ENCODE assay signal across 9 cellular contexts in genomic region chr20:50957276-50957675, GRCh38. TPM values are rescaled to one million over a fixed set of nuclear protein-coding genes. Genes with fewer than 3 reads are reported as not detected.
A peak's percentile ranks its signal among the peaks of the same experiment; 100 is the strongest.
DNase-seq lines count a peak whose midpoint lies in the region; ATAC-seq, FAIRE-seq and TF ChIP-seq lines count a peak whose summit lies in the region.
"Had no signal": no experiment of that assay in that cellular context is flagged by ENCODE, and none has a peak within 500 bp of the region (broad histone marks: within the 10 kb centered on the region; RNA-seq: fewer than 3 reads in every experiment).

No MANE protein-coding gene starts in this region.

- H3K4me1 Mint-ChIP-seq in activated CD4-positive, alpha-beta T cell treated with anti-CD3 and anti-CD28 coated beads, Interleukin-2, amount 10 ng/mL, durations not matched to agents 7 days and 5 days, result peaks cover 52% of the 10 kb centered on the region
- peaks cover 67% of the 10 kb centered on the region for H3K4me1 Mint-ChIP-seq in activated naive CD8-positive, alpha-beta T cell treated with anti-CD3 and anti-CD28 coated beads, Interleukin-2, amount 50 U/mL, for 24 hours

- H3K27me3 Mint-ChIP-seq in activated CD4-positive, alpha-beta T cell treated with anti-CD3 and anti-CD28 coated beads, Interleukin-2, amount 10 ng/mL, durations not matched to agents 7 days and 5 days, result no peaks in the 10 kb centered on the region
- no peaks in the 10 kb centered on the region for H3K27me3 Mint-ChIP-seq in activated naive CD8-positive, alpha-beta T cell treated with anti-CD3 and anti-CD28 coated beads, Interleukin-2, amount 50 U/mL, for 24 hours

- peak overlapping the region; percentile 88 to 98 for H3K9ac ChIP-seq in kidney (ENCODE audit: low read length in 2 of 2)

- no peak for TF ChIP-seq CTCF in kidney (IDR thresholded peaks at IDR 0.05; ENCODE audit: borderline replicate concordance, extremely low read depth, insufficient read depth)
- no peak for TF ChIP-seq CTCF in tibial nerve (IDR thresholded peaks at IDR 0.05)

- H3K36me3 ChIP-seq in kidney (ENCODE audit: control insufficient read depth in 1 of 2, insufficient read depth in 2 of 2, low read length in 2 of 2) (peaks cover 10 to 15% of the 10 kb centered on the region in 2 donors), tibial nerve (peaks cover 0 to 35% (median 0%) of the 10 kb centered on the region in 3 donors)

- no peaks in the 10 kb centered on the region for H3K27me3 ChIP-seq in tibial nerve

- no peaks in the 10 kb centered on the region for H3K9me3 Mint-ChIP-seq in activated CD4-positive, alpha-beta T cell treated with anti-CD3 and anti-CD28 coated beads, Interleukin-2, amount 10 ng/mL, durations not matched to agents 7 days and 5 days
- H3K9me3 Mint-ChIP-seq in activated naive CD8-positive, alpha-beta T cell treated with anti-CD3 and anti-CD28 coated beads, Interleukin-2, amount 50 U/mL, for 24 hours, result no peaks in the 10 kb centered on the region

- no peak for FAIRE-seq in kidney (lab: Jason Lieb, UNC)
- FAIRE-seq: G401.6 had no signal

- H3K27ac Mint-ChIP-seq in activated CD4-positive, alpha-beta T cell treated with anti-CD3 and anti-CD28 coated beads, Interleukin-2, amount 10 ng/mL, durations not matched to agents 7 days and 5 days, result peak overlapping the region; percentile 96
- peak overlapping the region; percentile 100 for H3K27ac Mint-ChIP-seq in activated naive CD8-positive, alpha-beta T cell treated with anti-CD3 and anti-CD28 coated beads, Interleukin-2, amount 50 U/mL, for 24 hours

- POLR2A ChIA-PET in activated CD4-positive, alpha-beta T cell treated with anti-CD3 and anti-CD28 coated beads, Interleukin-2, amount 10 ng/mL, durations not matched to agents 7 days and 5 days (lab: Charles Lee), result interaction anchor here (0.9 kb wide), 1 partner anchor 26 kb away, joined by 3 read pairs; the partner anchor contains the start of gene ADNP

- H3K9me3 ChIP-seq in kidney (ENCODE audit: control insufficient read depth in 1 of 2, low read length in 2 of 2), result no peaks in the 10 kb centered on the region
- H3K9me3 ChIP-seq in tibial nerve, result no peaks in the 10 kb centered on the region

- no peak for DNase-seq in activated CD4-positive, alpha-beta T cell treated with anti-CD3 and anti-CD28 coated beads, Interleukin-2, amount 10 ng/mL, durations not matched to agents 7 days and 5 days
- no peak for DNase-seq in activated CD4-positive, alpha-beta T cell treated with anti-CD3 and anti-CD28 coated beads for 1 hour
- DNase-seq in activated naive CD8-positive, alpha-beta T cell treated with anti-CD3 and anti-CD28 coated beads, Interleukin-2, amount 50 U/mL, for 24 hours, result no peak
- DNase-seq in kidney (no peak), tibial nerve (ENCODE audit: low spot score in 2 of 2) (no peak), mesenteric fat pad (ENCODE audit: low spot score) (no peak), G401 (ENCODE audit: low spot score) (no peak)

- no peak for TF ChIP-seq POLR2A in tibial nerve (IDR thresholded peaks at IDR 0.05)

- CTCF ChIA-PET in activated CD4-positive, alpha-beta T cell treated with anti-CD3 and anti-CD28 coated beads, Interleukin-2, amount 10 ng/mL, durations not matched to agents 7 days and 5 days (lab: Charles Lee), result interaction anchor here (1.3 to 2.6 kb wide), 4 partner anchors 11 to 163 kb away, joined by 5 to 25 read pairs (median 10); partner anchors contain the start of genes ADNP and BCAS4

- intact Hi-C loops in kidney (cut with DNase I), result no loop called here

- WGBS in tibial nerve, 2 donors, result 17 to 26% methylated on average over 7 of the region's 7 CpGs

- peaks cover 18% of the 10 kb centered on the region for H3K36me3 Mint-ChIP-seq in activated CD4-positive, alpha-beta T cell treated with anti-CD3 and anti-CD28 coated beads, Interleukin-2, amount 10 ng/mL, durations not matched to agents 7 days and 5 days (ENCODE audit: low read depth)
- H3K36me3 Mint-ChIP-seq in activated naive CD8-positive, alpha-beta T cell treated with anti-CD3 and anti-CD28 coated beads, Interleukin-2, amount 50 U/mL, for 24 hours (ENCODE audit: low read depth), result peaks cover 59% of the 10 kb centered on the region

- ATAC-seq in activated naive CD8-positive, alpha-beta T cell treated with anti-CD3 and anti-CD28 coated beads, Interleukin-2, amount 50 U/mL, for 24 hours, result no peak
- ATAC-seq in GM21528 (IDR thresholded peaks at IDR 0.05; ENCODE audit: low FRiP score, unreplicated experiment), result no peak

- H3K4me1 ChIP-seq in kidney (ENCODE audit: control insufficient read depth in 1 of 2, insufficient read depth in 1 of 2, low read depth in 1 of 2, low read length in 2 of 2) (peaks cover 12 to 18% of the 10 kb centered on the region in 2 donors), tibial nerve (peaks cover 2 to 64% (median 21%) of the 10 kb centered on the region in 4 donors)

- in situ Hi-C loops in G401 (cut with HindIII; ENCODE audit: low sequenced_read_pairs), result no loop called here

- no peak overlapping the region for H3K27ac ChIP-seq in kidney (ENCODE audit: low read depth in 2 of 2, low read length in 2 of 2)
- peak overlapping the region in 1 of 4 donors; percentile 89 for H3K27ac ChIP-seq in tibial nerve

- peak overlapping the region; percentile 87 for H3K4me3 Mint-ChIP-seq in activated CD4-positive, alpha-beta T cell treated with anti-CD3 and anti-CD28 coated beads, Interleukin-2, amount 10 ng/mL, durations not matched to agents 7 days and 5 days
- H3K4me3 Mint-ChIP-seq in activated naive CD8-positive, alpha-beta T cell treated with anti-CD3 and anti-CD28 coated beads, Interleukin-2, amount 50 U/mL, for 24 hours, result peak overlapping the region; percentile 95

- H3K4me3 ChIP-seq in kidney (ENCODE audit: low read length in 2 of 2), result peak overlapping the region; percentile 99
- peak overlapping the region; percentile 89 to 98 (median 93) for H3K4me3 ChIP-seq in tibial nerve

- TF ChIP-seq EP300 in tibial nerve (IDR thresholded peaks at IDR 0.05), result no peak

RNA-seq across cellular contexts. Expression of gene DPM1, which starts 1.1 kb away (rescaled TPM):
- total RNA-seq in activated CD4-positive, alpha-beta T cell treated with anti-CD3 and anti-CD28 coated beads, Interleukin-2, amount 10 ng/mL, durations not matched to agents 7 days and 5 days, result 10 to 100 TPM; 45.6 to 46.2 TPM
- 32.4 TPM for total RNA-seq in kidney
- polyA plus RNA-seq in kidney (ENCODE audit: insufficient read depth, low read depth, low replicate concordance), result 53.2 TPM
- 10 to 100 TPM; 29.4 to 54.2 (median 42.7) TPM for total RNA-seq in tibial nerve
- total RNA-seq in mesenteric fat pad, result 34.2 TPM
- 148 and 156 TPM in 2 replicates for total RNA-seq in G401 (2014; rRNA removed; shearing (Covaris generic))

RNA-seq across cellular contexts. Expression of gene MOCS3, which starts 1.3 kb away (rescaled TPM):
- 1 to 10 TPM; 4.2 to 5.1 TPM for total RNA-seq in activated CD4-positive, alpha-beta T cell treated with anti-CD3 and anti-CD28 coated beads, Interleukin-2, amount 10 ng/mL, durations not matched to agents 7 days and 5 days
- total RNA-seq in kidney, result 5.1 TPM
- 1.9 TPM for polyA plus RNA-seq in kidney (ENCODE audit: insufficient read depth, low read depth, low replicate concordance)
- 1 to 10 TPM; 4.2 to 5.7 (median 5.6) TPM for total RNA-seq in tibial nerve
- total RNA-seq in mesenteric fat pad, result 3.6 TPM
- total RNA-seq in G401 (2014; rRNA removed; shearing (Covaris generic)), result 14.0 and 15.0 TPM in 2 replicates

RNA-seq across cellular contexts. Expression of gene ADNP, which starts 26.0 kb away (rescaled TPM):
- total RNA-seq in activated CD4-positive, alpha-beta T cell treated with anti-CD3 and anti-CD28 coated beads, Interleukin-2, amount 10 ng/mL, durations not matched to agents 7 days and 5 days, result 10 to 100 TPM; 70.7 to 90.4 TPM
- total RNA-seq in kidney (66.7 TPM), tibial nerve (10 to 100 TPM; 40.2 to 57.9 (median 47.4) TPM), mesenteric fat pad (42.0 TPM)
- 32.0 TPM for polyA plus RNA-seq in kidney (ENCODE audit: insufficient read depth, low read depth, low replicate concordance)
- 11.9 and 16.5 TPM in 2 replicates for total RNA-seq in G401 (2014; rRNA removed; shearing (Covaris generic))
